Comparison of ENCODE assay signal across 1 cellular context in the genomic region with DNA sequence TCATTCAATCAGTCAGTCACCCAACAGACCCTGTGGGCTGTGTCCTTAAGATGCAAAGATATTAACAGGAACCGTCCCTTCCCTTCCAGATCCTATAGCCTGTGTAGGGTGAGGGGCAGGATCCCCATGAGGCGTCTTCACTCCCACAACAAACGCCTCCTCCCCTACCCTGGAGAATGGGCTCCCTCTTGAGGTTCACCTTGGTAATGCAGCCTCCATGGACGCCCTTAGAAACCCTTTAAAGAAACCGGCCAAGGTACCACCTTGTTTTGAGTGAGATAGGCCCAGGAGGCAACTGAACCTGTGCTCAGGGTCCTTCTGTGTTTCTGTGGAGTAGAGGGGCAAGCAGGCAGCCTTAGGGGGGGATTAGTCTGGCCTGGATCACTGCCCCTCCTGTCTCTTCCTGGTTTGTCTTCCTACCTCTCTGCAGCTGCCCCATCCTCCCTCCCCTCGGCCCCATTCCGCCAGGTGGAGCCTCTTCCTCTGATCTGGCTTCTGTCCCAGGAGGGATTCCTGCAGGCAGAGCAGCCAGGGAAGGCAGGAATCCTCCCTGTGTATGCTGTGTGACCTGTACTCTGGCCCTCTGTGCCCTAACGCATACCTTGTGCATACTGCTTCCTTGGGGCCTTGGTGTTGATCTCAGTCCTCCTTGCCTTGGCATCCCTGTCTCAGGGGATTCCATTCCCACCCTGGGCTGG.
TF ChIP-seq lines count a peak whose summit lies in the region.

No MANE protein-coding gene starts in this region.

TF ChIP-seq in SK-N-SH treated with all-trans-retinoic acid at 6 μM for 48 hours, 23 proteins besides CTCF, POLR2A, EP300 and RAD21 (continued from another document):
- TF ChIP-seq, protein P1, sequence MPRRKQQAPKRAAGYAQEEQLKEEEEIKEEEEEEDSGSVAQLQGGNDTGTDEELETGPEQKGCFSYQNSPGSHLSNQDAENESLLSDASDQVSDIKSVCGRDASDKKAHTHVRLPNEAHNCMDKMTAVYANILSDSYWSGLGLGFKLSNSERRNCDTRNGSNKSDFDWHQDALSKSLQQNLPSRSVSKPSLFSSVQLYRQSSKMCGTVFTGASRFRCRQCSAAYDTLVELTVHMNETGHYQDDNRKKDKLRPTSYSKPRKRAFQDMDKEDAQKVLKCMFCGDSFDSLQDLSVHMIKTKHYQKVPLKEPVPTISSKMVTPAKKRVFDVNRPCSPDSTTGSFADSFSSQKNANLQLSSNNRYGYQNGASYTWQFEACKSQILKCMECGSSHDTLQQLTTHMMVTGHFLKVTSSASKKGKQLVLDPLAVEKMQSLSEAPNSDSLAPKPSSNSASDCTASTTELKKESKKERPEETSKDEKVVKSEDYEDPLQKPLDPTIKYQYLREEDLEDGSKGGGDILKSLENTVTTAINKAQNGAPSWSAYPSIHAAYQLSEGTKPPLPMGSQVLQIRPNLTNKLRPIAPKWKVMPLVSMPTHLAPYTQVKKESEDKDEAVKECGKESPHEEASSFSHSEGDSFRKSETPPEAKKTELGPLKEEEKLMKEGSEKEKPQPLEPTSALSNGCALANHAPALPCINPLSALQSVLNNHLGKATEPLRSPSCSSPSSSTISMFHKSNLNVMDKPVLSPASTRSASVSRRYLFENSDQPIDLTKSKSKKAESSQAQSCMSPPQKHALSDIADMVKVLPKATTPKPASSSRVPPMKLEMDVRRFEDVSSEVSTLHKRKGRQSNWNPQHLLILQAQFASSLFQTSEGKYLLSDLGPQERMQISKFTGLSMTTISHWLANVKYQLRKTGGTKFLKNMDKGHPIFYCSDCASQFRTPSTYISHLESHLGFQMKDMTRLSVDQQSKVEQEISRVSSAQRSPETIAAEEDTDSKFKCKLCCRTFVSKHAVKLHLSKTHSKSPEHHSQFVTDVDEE (CRISPR knock-in tag; IDR thresholded peaks at IDR 0.05), result no peak
